ENCODE assay signal across 8 cellular contexts in the genomic region with DNA sequence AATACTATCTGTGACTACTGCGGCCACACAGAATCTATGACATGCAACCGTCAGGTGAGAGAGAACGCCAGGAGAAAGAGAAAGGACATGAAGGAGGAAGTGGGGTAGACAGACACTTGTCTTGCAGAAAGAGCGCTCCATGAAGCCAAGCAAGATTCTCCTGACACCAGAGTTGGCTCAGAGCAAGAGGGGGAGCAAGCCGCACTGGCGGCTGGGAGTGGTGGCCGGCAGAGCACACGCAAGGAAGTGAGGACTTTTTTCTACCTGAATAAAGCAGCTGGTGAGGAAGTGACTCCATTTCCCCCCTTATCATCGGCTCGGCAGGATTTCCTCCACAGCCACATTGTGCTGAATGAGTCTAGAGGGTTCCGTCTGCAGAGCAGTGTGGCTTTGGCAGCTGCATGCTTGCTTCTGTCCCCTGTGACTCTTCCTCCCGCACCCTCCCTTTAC.
DNase-seq lines count a peak whose midpoint lies in the region; ATAC-seq and TF ChIP-seq lines count a peak whose summit lies in the region.

No MANE protein-coding gene starts in this region.

- peak in 1 of 2 donors; percentile 34 for TF ChIP-seq EP300 in tibial nerve (IDR thresholded peaks at IDR 0.05)

- no peaks in the 10 kb centered on the region for H3K9me3 ChIP-seq in CD8-positive, alpha-beta memory T cell (ENCODE audit: low read length)
- H3K9me3 ChIP-seq in iPS-15b (ENCODE audit: control insufficient read depth, insufficient read depth, low read length): no peaks in the 10 kb centered on the region
- H3K9me3 ChIP-seq in tibial nerve: no peaks in the 10 kb centered on the region
- no peaks in the 10 kb centered on the region for H3K9me3 ChIP-seq in aorta (ENCODE audit: control insufficient read depth, low read length)

- peak overlapping the region; percentile 86 to 97 (median 94) for H3K27ac Mint-ChIP-seq in CD8-positive, alpha-beta memory T cell

- 61 to 65% methylated on average over 12 of the region's 12 CpGs for WGBS in tibial nerve, 2 donors
- 87 to 88% methylated on average over 12 of the region's 12 CpGs for WGBS in aorta, 2 donors

- H3K4me3 ChIP-seq in CD8-positive, alpha-beta memory T cell (ENCODE audit: low read length): peak overlapping the region; percentile 42
- peak overlapping the region; percentile 9 for H3K4me3 ChIP-seq in iPS-15b (ENCODE audit: low read depth, low read length)
- H3K4me3 ChIP-seq in tibial nerve: peak overlapping the region in 2 of 4 donors; percentile 0 to 19
- H3K4me3 ChIP-seq in aorta (ENCODE audit: low read length in 2 of 2): no peak overlapping the region

- peaks cover 0 to 2% of the 10 kb centered on the region in 2 donors for H3K27me3 Mint-ChIP-seq in CD8-positive, alpha-beta memory T cell

- peak overlapping the region; percentile 53 to 94 (median 87) for H3K4me3 Mint-ChIP-seq in CD8-positive, alpha-beta memory T cell

- CTCF ChIA-PET in CD8-positive, alpha-beta memory T cell (lab: Charles Lee): interaction anchor here (1.0 to 5.2 kb wide), 7 partner anchors 11 to 187 kb away, joined by 3 to 50 read pairs (median 5); a partner anchor contains a TSS

- peak; percentile 36 to 79 (median 58) for DNase-seq in CD8-positive, alpha-beta memory T cell
- DNase-seq in activated CD4-positive, alpha-beta T cell treated with anti-CD3 and anti-CD28 coated beads for 48 hours: peak; percentile 53
- DNase-seq in NCI-H187 treated with DMSO at 0.1 percent for 48 hours (lab: John Stamatoyannopoulos, UW) (no peak), cerebellar cortex (ENCODE audit: low spot score) (no peak), tibial nerve (ENCODE audit: low spot score in 2 of 2) (no peak), aorta (no peak)

- TF ChIP-seq CTCF in tibial nerve (IDR thresholded peaks at IDR 0.05): no peak

- no peak for TF ChIP-seq POLR2A in tibial nerve (IDR thresholded peaks at IDR 0.05)

- no peaks in the 10 kb centered on the region for H3K36me3 ChIP-seq in CD8-positive, alpha-beta memory T cell (ENCODE audit: insufficient read depth, low read length)
- no peaks in the 10 kb centered on the region for H3K36me3 ChIP-seq in iPS-15b (ENCODE audit: control insufficient read depth, insufficient read depth, low read length)
- H3K36me3 ChIP-seq in tibial nerve: no peaks in the 10 kb centered on the region
- H3K36me3 ChIP-seq in aorta (ENCODE audit: control insufficient read depth in 1 of 2, insufficient read depth in 2 of 2, low read length in 1 of 2): no peaks in the 10 kb centered on the region

- intact Hi-C loops in aorta (cut with DNase I): no loop called here

- POLR2A ChIA-PET in CD8-positive, alpha-beta memory T cell (lab: Charles Lee): interaction anchor here (0.6 to 1.6 kb wide), 5 partner anchors 17 to 205 kb away, joined by 3 to 7 read pairs (median 4); no protein-coding TSS in a partner anchor

- no peak overlapping the region for H3K9ac ChIP-seq in iPS-15b (ENCODE audit: low read depth, low read length)

- peaks cover 6 to 24% (median 14%) of the 10 kb centered on the region in 3 donors for H3K36me3 Mint-ChIP-seq in CD8-positive, alpha-beta memory T cell

- no peaks in the 10 kb centered on the region for H3K27me3 ChIP-seq in CD8-positive, alpha-beta memory T cell (ENCODE audit: insufficient read depth, low read length, poor library complexity, severe bottlenecking)
- no peaks in the 10 kb centered on the region for H3K27me3 ChIP-seq in iPS-15b (ENCODE audit: control insufficient read depth, insufficient read depth, low read length)
- H3K27me3 ChIP-seq in tibial nerve: no peaks in the 10 kb centered on the region
- no peaks in the 10 kb centered on the region for H3K27me3 ChIP-seq in aorta (ENCODE audit: control insufficient read depth in 1 of 2, insufficient read depth in 2 of 2, low read length in 1 of 2)

- no peak overlapping the region for H3K27ac ChIP-seq in CD8-positive, alpha-beta memory T cell (ENCODE audit: low read depth, low read length)
- H3K27ac ChIP-seq in tibial nerve (no peak overlapping the region), aorta (ENCODE audit: low read depth in 1 of 2, low read length in 2 of 2) (no peak overlapping the region)

- peaks cover 30% of the 10 kb centered on the region for H3K4me1 ChIP-seq in CD8-positive, alpha-beta memory T cell (ENCODE audit: insufficient read depth, low read length)
- H3K4me1 ChIP-seq in iPS-15b (ENCODE audit: control insufficient read depth, insufficient read depth, low read length) (peaks cover 6% of the 10 kb centered on the region), tibial nerve (peaks cover 0 to 44% (median 17%) of the 10 kb centered on the region in 4 donors), aorta (ENCODE audit: control insufficient read depth in 1 of 2, insufficient read depth in 2 of 2, low read length in 2 of 2) (no peaks in the 10 kb centered on the region)

- ATAC-seq in HG02973 (IDR thresholded peaks at IDR 0.05; ENCODE audit: unreplicated experiment) (peak; percentile 20), aorta (ENCODE audit: low FRiP score) (no peak)

- peaks cover 51 to 73% (median 71%) of the 10 kb centered on the region in 3 donors for H3K4me1 Mint-ChIP-seq in CD8-positive, alpha-beta memory T cell

- no peaks in the 10 kb centered on the region for H3K9me3 Mint-ChIP-seq in CD8-positive, alpha-beta memory T cell

Comparison
In these comparisons a context has a peak if more than half of its experiments do, and no peak if none do; other contexts are left out.
1. DNase-seq: peak in CD8-positive, alpha-beta memory T cell (5 of 5) and activated CD4-positive, alpha-beta T cell treated with anti-CD3 and anti-CD28 coated beads for 48 hours (single experiment); none in NCI-H187 treated with DMSO at 0.1 percent for 48 hours (single experiment), cerebellar cortex (single experiment), tibial nerve (0 of 2) and aorta (0 of 2).
2. H3K4me3 ChIP-seq: peak in CD8-positive, alpha-beta memory T cell (single experiment) and iPS-15b (single experiment); none in aorta (0 of 2).